Comparison of ENCODE assay signal across 8 cellular contexts in genomic region chr3:185825379-185825638, GRCh38. TPM values are rescaled to one million over a fixed set of nuclear protein-coding genes. Genes with fewer than 3 reads are reported as not detected.
DNase-seq lines count a peak whose midpoint lies in the region; ATAC-seq and TF ChIP-seq lines count a peak whose summit lies in the region.

No MANE protein-coding gene starts in this region.

- H3K18ac ChIP-seq in trophoblast cell (ENCODE audit: low read length), result peak overlapping the region; percentile 32

- peak overlapping the region; percentile 58 for H2AFZ ChIP-seq in trophoblast cell (ENCODE audit: insufficient read depth, low read length, poor library complexity)

- H3K4me1 ChIP-seq in trophoblast cell (ENCODE audit: control insufficient read depth in 1 of 2, insufficient read depth in 2 of 2, low read length in 2 of 2), result peaks cover 4 to 6% of the 10 kb centered on the region in 2 experiments

- peak overlapping the region; percentile 77 for H3K4me2 ChIP-seq in trophoblast cell (ENCODE audit: low read length)

- no peaks in the 10 kb centered on the region for H3K9me3 Mint-ChIP-seq in endothelial cell (ENCODE audit: unreplicated experiment)

- TF ChIP-seq CTCF in LNCAP (IDR thresholded peaks at IDR 0.05) (0 out of 2 replicates have a peak, but pooled peaks have one; percentile 21), endothelial cell (IDR thresholded peaks at IDR 0.05; ENCODE audit: unreplicated experiment) (no peak)

- no peaks in the 10 kb centered on the region for H3K27me3 ChIP-seq in trophoblast cell (ENCODE audit: insufficient read depth, low read length)

- H4K8ac ChIP-seq in trophoblast cell (ENCODE audit: low read depth, low read length), result peak overlapping the region; percentile 14

- H3K4me3 Mint-ChIP-seq in endothelial cell (ENCODE audit: unreplicated experiment), result peak overlapping the region; percentile 94

- peaks cover 34% of the 10 kb centered on the region for H3K36me3 Mint-ChIP-seq in endothelial cell (ENCODE audit: low read depth, unreplicated experiment)

- H2BK12ac ChIP-seq in trophoblast cell (ENCODE audit: low read length), result no peak overlapping the region

- peaks cover 28% of the 10 kb centered on the region for H3K4me1 Mint-ChIP-seq in endothelial cell (ENCODE audit: unreplicated experiment)

- peak overlapping the region; percentile 78 for H3K27ac Mint-ChIP-seq in endothelial cell (ENCODE audit: unreplicated experiment)

- peak overlapping the region; percentile 58 for H2BK5ac ChIP-seq in trophoblast cell (ENCODE audit: low read depth, low read length, poor library complexity)

- H3K23ac ChIP-seq in trophoblast cell (ENCODE audit: low read length), result no peak overlapping the region

- H3K27ac ChIP-seq in trophoblast cell (ENCODE audit: low read depth, low read length), result peak overlapping the region; percentile 93

- peaks cover 0 to 1% of the 10 kb centered on the region in 2 experiments for H3K36me3 ChIP-seq in trophoblast cell (ENCODE audit: control insufficient read depth in 1 of 2, insufficient read depth in 2 of 2, low read length in 2 of 2)

- no peak overlapping the region for H4K12ac ChIP-seq in trophoblast cell (ENCODE audit: low read depth, low read length)

- H3K4me3 ChIP-seq in trophoblast cell (ENCODE audit: low read depth, low read length), result peak overlapping the region; percentile 96

- peak overlapping the region; percentile 57 for H3K14ac ChIP-seq in trophoblast cell (ENCODE audit: low read length)

- peaks cover 17% of the 10 kb centered on the region for H3K27me3 Mint-ChIP-seq in endothelial cell (ENCODE audit: unreplicated experiment)

- ATAC-seq in GM18517 (IDR thresholded peaks at IDR 0.05; ENCODE audit: unreplicated experiment) (peak; percentile 34), GM21619 (IDR thresholded peaks at IDR 0.05; ENCODE audit: unreplicated experiment) (no peak), esophagus mucosa (no peak)

- peaks cover 29% of the 10 kb centered on the region for H3K79me2 ChIP-seq in trophoblast cell (ENCODE audit: control insufficient read depth, insufficient read depth, low read length, poor library complexity)

- H2AK5ac ChIP-seq in trophoblast cell (ENCODE audit: low read length), result no peak overlapping the region

- H3K9ac ChIP-seq in trophoblast cell (ENCODE audit: low read length), result peak overlapping the region; percentile 84

- H3K9me3 ChIP-seq in trophoblast cell (ENCODE audit: insufficient read depth, low read depth, low read length), result no peaks in the 10 kb centered on the region

- peak overlapping the region; percentile 56 for H2BK120ac ChIP-seq in trophoblast cell (ENCODE audit: insufficient read depth, low read length, poor library complexity)

- peak overlapping the region; percentile 56 for H4K91ac ChIP-seq in trophoblast cell (ENCODE audit: low read depth, low read length)

- no CpG with 5 or more reads among the region's 47 CpGs for WGBS in trophoblast cell (ENCODE audit: extremely low coverage, insufficient coverage, insufficient read length)

- H3K79me1 ChIP-seq in trophoblast cell (ENCODE audit: low read length), result peaks cover 30% of the 10 kb centered on the region

- DNase-seq in endothelial cell (ENCODE audit: low spot score) (no peak), trophoblast cell (no peak), AG20443 (ENCODE audit: low spot score) (no peak)
- no peak for DNase-seq in stimulated activated naive CD4-positive, alpha-beta T cell treated with Interleukin-2 at 50 U/mL for 16 hours (lab: John Stamatoyannopoulos, UW)

- H3K4ac ChIP-seq in trophoblast cell (ENCODE audit: low read depth, low read length), result peak overlapping the region; percentile 37

RNA-seq across cellular contexts. Expression of gene IGF2BP2, which starts 0.5 kb away (rescaled TPM):
- 165 TPM for total RNA-seq in endothelial cell (ENCODE audit: unreplicated experiment)
- 136 TPM in 2 replicates for polyA plus RNA-seq in trophoblast cell (2013)
- total RNA-seq in esophagus mucosa, result 4.9 TPM

Comparison
In these comparisons a context has a peak if more than half of its experiments do, and no peak if none do; other contexts are left out.
1. RNA of gene IGF2BP2, which starts 0.5 kb away (total RNA-seq): 165 TPM in endothelial cell (single experiment); 4.9 TPM in esophagus mucosa (single experiment); every median in the first group is over 10 times any median in the second.